In the genomic region with DNA sequence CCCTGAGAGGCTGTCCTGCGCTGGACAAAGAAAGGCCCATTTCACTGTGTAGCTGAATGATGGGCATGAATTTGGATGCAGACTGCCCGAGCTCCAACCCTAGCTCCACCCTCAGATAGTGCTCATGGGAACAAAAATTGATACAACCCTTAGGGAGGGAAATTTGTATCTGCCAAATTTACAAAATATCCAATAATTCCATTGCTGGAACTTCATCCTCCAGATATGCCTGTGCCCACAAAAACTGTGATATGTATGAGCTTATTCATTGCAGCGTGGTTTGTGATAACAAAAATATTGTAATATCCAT, we compare ENCODE assay signal across 17 cellular contexts. TPM values are rescaled to one million over a fixed set of nuclear protein-coding genes. Genes with fewer than 3 reads are reported as not detected.
DNase-seq lines count a peak whose midpoint lies in the region; ATAC-seq, FAIRE-seq and TF ChIP-seq lines count a peak whose summit lies in the region.
"Had no signal": no experiment of that assay in that cellular context is flagged by ENCODE, and none has a peak within 500 bp of the region (broad histone marks: within the 10 kb centered on the region; RNA-seq: fewer than 3 reads in every experiment).

No MANE protein-coding gene starts in this region.

- no peaks in the 10 kb centered on the region for H3K36me3 Mint-ChIP-seq in activated CD8-positive, alpha-beta T cell treated with anti-CD3 and anti-CD28 coated beads for 36 hours (ENCODE audit: low read depth)
- no peaks in the 10 kb centered on the region for H3K36me3 Mint-ChIP-seq in activated CD8-positive, alpha-beta T cell treated with anti-CD3 and anti-CD28 coated beads, Interleukin-2, amount 10 ng/mL, durations not matched to agents 7 days and 5 days (ENCODE audit: low read depth)
- H3K36me3 Mint-ChIP-seq in endothelial cell (ENCODE audit: low read depth, unreplicated experiment) = no peaks in the 10 kb centered on the region

- no peaks in the 10 kb centered on the region for H3K4me1 ChIP-seq in Panc1 (ENCODE audit: control insufficient read depth, insufficient read depth, low read length)

- H3K9me3 Mint-ChIP-seq in activated CD8-positive, alpha-beta T cell treated with anti-CD3 and anti-CD28 coated beads for 36 hours = no peaks in the 10 kb centered on the region
- no peaks in the 10 kb centered on the region for H3K9me3 Mint-ChIP-seq in activated CD8-positive, alpha-beta T cell treated with anti-CD3 and anti-CD28 coated beads, Interleukin-2, amount 10 ng/mL, durations not matched to agents 7 days and 5 days (ENCODE audit: insufficient read depth)
- no peaks in the 10 kb centered on the region for H3K9me3 Mint-ChIP-seq in endothelial cell (ENCODE audit: unreplicated experiment)

- TF ChIP-seq POLR2A in H54 (IDR thresholded peaks at IDR 0.05; ENCODE audit: low read depth, low read length) = no peak

- no peak overlapping the region for H3K4me3 Mint-ChIP-seq in activated CD8-positive, alpha-beta T cell treated with anti-CD3 and anti-CD28 coated beads for 36 hours
- H3K4me3 Mint-ChIP-seq in activated CD8-positive, alpha-beta T cell treated with anti-CD3 and anti-CD28 coated beads, Interleukin-2, amount 10 ng/mL, durations not matched to agents 7 days and 5 days = no peak overlapping the region
- H3K4me3 Mint-ChIP-seq in endothelial cell (ENCODE audit: unreplicated experiment) = no peak overlapping the region

- intact Hi-C loops in activated CD8-positive, alpha-beta T cell treated with anti-CD3 and anti-CD28 coated beads for 36 hours (cut with micrococcal nuclease) = no loop called here
- intact Hi-C loops in Panc1 (cut with micrococcal nuclease; ENCODE audit: unreplicated experiment) = no loop called here
- intact Hi-C loops in posterior cingulate gyrus (cut with DNase I) = no loop called here

- no peak for ATAC-seq in activated CD8-positive, alpha-beta T cell treated with anti-CD3 and anti-CD28 coated beads for 36 hours
- no peak for ATAC-seq in activated CD8-positive, alpha-beta T cell treated with anti-CD3 and anti-CD28 coated beads, Interleukin-2, amount 10 ng/mL, durations not matched to agents 7 days and 5 days
- no peak for ATAC-seq in Panc1
- no peak for ATAC-seq in HG03175 (IDR thresholded peaks at IDR 0.05; ENCODE audit: unreplicated experiment)

- peak; percentile 1 for TF ChIP-seq CTCF in activated CD8-positive, alpha-beta T cell treated with anti-CD3 and anti-CD28 coated beads for 36 hours (IDR thresholded peaks at IDR 0.05)
- TF ChIP-seq CTCF in Panc1 (IDR thresholded peaks at IDR 0.05) = peak; percentile 45
- TF ChIP-seq CTCF in endothelial cell (IDR thresholded peaks at IDR 0.05; ENCODE audit: unreplicated experiment) = peak; percentile 49

- POLR2A ChIA-PET in activated CD8-positive, alpha-beta T cell treated with anti-CD3 and anti-CD28 coated beads for 36 hours (lab: Charles Lee) = no interaction called here
- POLR2A ChIA-PET in activated CD8-positive, alpha-beta T cell treated with anti-CD3 and anti-CD28 coated beads, Interleukin-2, amount 10 ng/mL, durations not matched to agents 7 days and 5 days (lab: Charles Lee) = no interaction called here
- POLR2A ChIA-PET in Panc1 (lab: Charles Lee) = no interaction called here

- H3K9me3 ChIP-seq in Panc1 (ENCODE audit: control insufficient read depth, insufficient read depth, low read depth, low read length) = no peaks in the 10 kb centered on the region

- no peaks in the 10 kb centered on the region for H3K4me1 Mint-ChIP-seq in activated CD8-positive, alpha-beta T cell treated with anti-CD3 and anti-CD28 coated beads for 36 hours (ENCODE audit: low read depth)
- H3K4me1 Mint-ChIP-seq in activated CD8-positive, alpha-beta T cell treated with anti-CD3 and anti-CD28 coated beads, Interleukin-2, amount 10 ng/mL, durations not matched to agents 7 days and 5 days (ENCODE audit: low read depth) = no peaks in the 10 kb centered on the region
- H3K4me1 Mint-ChIP-seq in endothelial cell (ENCODE audit: unreplicated experiment) = peaks cover 3% of the 10 kb centered on the region

- in situ Hi-C loops in Panc1 (cut with HindIII; ENCODE audit: low pct_unique_long_range_greater_than_20kb, low sequenced_read_pairs) = no loop called here

- no peak overlapping the region for H3K27ac Mint-ChIP-seq in activated CD8-positive, alpha-beta T cell treated with anti-CD3 and anti-CD28 coated beads for 36 hours
- H3K27ac Mint-ChIP-seq in activated CD8-positive, alpha-beta T cell treated with anti-CD3 and anti-CD28 coated beads, Interleukin-2, amount 10 ng/mL, durations not matched to agents 7 days and 5 days = no peak overlapping the region
- H3K27ac Mint-ChIP-seq in endothelial cell (ENCODE audit: unreplicated experiment) = no peak overlapping the region

- H3K4me3 ChIP-seq in Panc1 (ENCODE audit: low read depth in 2 of 2, low read length in 2 of 2) = no peak overlapping the region

- H3K27ac ChIP-seq in Panc1 (ENCODE audit: low read length) = no peak overlapping the region
- H3K27ac ChIP-seq: 22Rv1 had no signal

- BruUV-seq in Panc1 (replicated peaks; lab: Mats Ljungman, UMichigan) = no TSS peak

- CTCF ChIA-PET in activated CD8-positive, alpha-beta T cell treated with anti-CD3 and anti-CD28 coated beads for 36 hours (lab: Charles Lee) = interaction anchor here (0.8 to 1.4 kb wide), 6 partner anchors 10 to 130 kb away, joined by 3 to 4 read pairs (median 4); partner anchors contain the start of gene MS4A18
- CTCF ChIA-PET in activated CD8-positive, alpha-beta T cell treated with anti-CD3 and anti-CD28 coated beads, Interleukin-2, amount 10 ng/mL, durations not matched to agents 7 days and 5 days (lab: Charles Lee) = interaction anchor here (1.0 kb wide), 1 partner anchor 79 kb away, joined by 3 read pairs; no protein-coding TSS in a partner anchor
- CTCF ChIA-PET in Panc1 (lab: Charles Lee) = no interaction called here

- H3K27me3 Mint-ChIP-seq in activated CD8-positive, alpha-beta T cell treated with anti-CD3 and anti-CD28 coated beads for 36 hours = no peaks in the 10 kb centered on the region
- peaks cover 8% of the 10 kb centered on the region for H3K27me3 Mint-ChIP-seq in activated CD8-positive, alpha-beta T cell treated with anti-CD3 and anti-CD28 coated beads, Interleukin-2, amount 10 ng/mL, durations not matched to agents 7 days and 5 days (ENCODE audit: low read depth)
- H3K27me3 Mint-ChIP-seq in endothelial cell (ENCODE audit: unreplicated experiment) = peaks cover 4% of the 10 kb centered on the region

- no peaks in the 10 kb centered on the region; the same call in 1 of the 2 replicates for H3K27me3 ChIP-seq in Panc1 (ENCODE audit: control insufficient read depth, insufficient read depth, low read length)

- no peak for DNase-seq in activated CD8-positive, alpha-beta T cell treated with anti-CD3 and anti-CD28 coated beads for 36 hours
- no peak for DNase-seq in activated CD8-positive, alpha-beta T cell treated with anti-CD3 and anti-CD28 coated beads, Interleukin-2, amount 10 ng/mL, durations not matched to agents 7 days and 5 days
- no peak for DNase-seq in Panc1 (ENCODE audit: low read depth, low spot score)
- no peak for DNase-seq in endothelial cell (ENCODE audit: low spot score)
- no peak for DNase-seq in H54 (ENCODE audit: insufficient read length, low spot score)
- DNase-seq in posterior cingulate gyrus = no peak
- no peak for DNase-seq in activated CD8-positive, alpha-beta memory T cell treated with anti-CD3 and anti-CD28 coated beads, Interleukin-2, amount 50 U/mL, for 4 hours
- DNase-seq: DMS 273 treated with DMSO at 0.1 percent for 48 hours, DND-41, SIG-M5 had no signal

- H3K36me3 ChIP-seq in Panc1 (ENCODE audit: control insufficient read depth, insufficient read depth, low read length) = no peaks in the 10 kb centered on the region

- no peak for FAIRE-seq in H54 (lab: Jason Lieb, UNC)
- FAIRE-seq: HepG2 had no signal

RNA-seq across cellular contexts. Expression of gene MS4A8, which starts 2.1 kb away (rescaled TPM):
- not detected for total RNA-seq in activated CD8-positive, alpha-beta T cell treated with anti-CD3 and anti-CD28 coated beads for 36 hours
- not detected for total RNA-seq in activated CD8-positive, alpha-beta T cell treated with anti-CD3 and anti-CD28 coated beads, Interleukin-2, amount 10 ng/mL, durations not matched to agents 7 days and 5 days
- not detected for total RNA-seq in Panc1 (2021; ENCODE audit: unreplicated experiment)
- polyA plus RNA-seq in Panc1 (2012; ENCODE audit: insufficient read length) = not detected
- total RNA-seq in endothelial cell (ENCODE audit: unreplicated experiment) = not detected
- total RNA-seq: G401, HepG2, MCF 10A, RPMI7951 had no signal
- polyA plus RNA-seq: AG04450, HepG2 had no signal

RNA-seq across cellular contexts. Expression of gene MS4A18, which starts 23.1 kb away (rescaled TPM):
- not detected for total RNA-seq in activated CD8-positive, alpha-beta T cell treated with anti-CD3 and anti-CD28 coated beads for 36 hours
- not detected for total RNA-seq in activated CD8-positive, alpha-beta T cell treated with anti-CD3 and anti-CD28 coated beads, Interleukin-2, amount 10 ng/mL, durations not matched to agents 7 days and 5 days
- not detected for total RNA-seq in Panc1 (2021; ENCODE audit: unreplicated experiment)
- not detected for polyA plus RNA-seq in Panc1 (2012; ENCODE audit: insufficient read length)
- total RNA-seq in endothelial cell (ENCODE audit: unreplicated experiment) = not detected
- total RNA-seq: G401, HepG2, MCF 10A, RPMI7951 had no signal
- polyA plus RNA-seq: AG04450, HepG2 had no signal

RNA-seq across cellular contexts. Expression of gene MS4A15, which starts 55.2 kb away (rescaled TPM):
- total RNA-seq in activated CD8-positive, alpha-beta T cell treated with anti-CD3 and anti-CD28 coated beads for 36 hours = not detected
- total RNA-seq in activated CD8-positive, alpha-beta T cell treated with anti-CD3 and anti-CD28 coated beads, Interleukin-2, amount 10 ng/mL, durations not matched to agents 7 days and 5 days = not detected
- total RNA-seq in Panc1 (2021; ENCODE audit: unreplicated experiment) (not detected), endothelial cell (ENCODE audit: unreplicated experiment) (not detected)
- polyA plus RNA-seq in Panc1 (2012; ENCODE audit: insufficient read length) = not detected
- total RNA-seq: G401, HepG2, MCF 10A, RPMI7951 had no signal
- polyA plus RNA-seq: AG04450, HepG2 had no signal
